8 cellular contexts compared by ENCODE assay signal in genomic region chr1:14102180-14102579, GRCh38.
"Had no signal": no experiment of that assay in that cellular context is flagged by ENCODE, and none has a peak within 500 bp of the region (broad histone marks: within the 10 kb centered on the region; RNA-seq: fewer than 3 reads in every experiment).

No MANE protein-coding gene starts in this region.

- ATAC-seq: GM23338, HCT116, K562 had no signal

- H2AFZ ChIP-seq: GM23338 had no signal

- H3K36me3 ChIP-seq: HAP-1 had no signal

- H3K9me3 Mint-ChIP-seq: GM23338 had no signal

- H3K27ac Mint-ChIP-seq: GM23338, HFFc6 had no signal

- H3K4me3 Mint-ChIP-seq: GM23338, HFFc6 had no signal

- H3K4me3 ChIP-seq: GM23338, HAP-1, K562 had no signal

- H3K9me3 ChIP-seq: HAP-1 had no signal

- H3K4me2 ChIP-seq: GM23338 had no signal

- H3K4me1 ChIP-seq: HAP-1 had no signal

- FAIRE-seq: HTR-8/SVneo, K562 had no signal

- DNase-seq: H7, HFFc6, IMR-90 had no signal
